In the genomic region with DNA sequence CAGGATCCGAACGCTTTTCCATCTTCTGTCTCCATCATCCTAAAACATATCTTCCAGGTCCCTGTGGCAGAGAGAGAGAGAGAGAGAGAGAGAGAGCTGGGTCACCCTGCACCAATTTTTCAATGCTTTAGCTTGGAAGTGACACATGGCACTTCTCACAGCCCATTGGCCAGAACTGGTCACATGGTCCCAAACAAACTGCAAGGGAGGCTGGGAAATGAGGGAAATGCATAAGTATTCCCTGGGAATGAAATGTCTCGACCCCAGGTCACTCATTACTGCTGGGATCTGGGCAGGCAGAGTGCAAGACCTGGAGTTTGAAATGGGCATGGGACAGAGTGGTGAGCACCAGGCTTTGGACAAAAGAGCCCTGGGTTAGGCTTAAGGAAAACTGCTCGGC, we compare ENCODE assay signal across 4 cellular contexts.
A peak's percentile ranks its signal among the peaks of the same experiment; 100 is the strongest.
TF ChIP-seq lines count a peak whose summit lies in the region.

No MANE protein-coding gene starts in this region.

TF ChIP-seq in SK-N-SH, 30 proteins besides CTCF, POLR2A, EP300 and RAD21:
- TF ChIP-seq NFIC (IDR thresholded peaks at IDR 0.05; ENCODE audit: borderline replicate concordance) = no peak
- TF ChIP-seq JUND (IDR thresholded peaks at IDR 0.05) = no peak
- no peak for TF ChIP-seq TCF12 (IDR thresholded peaks at IDR 0.05)
- TF ChIP-seq, protein P1, sequence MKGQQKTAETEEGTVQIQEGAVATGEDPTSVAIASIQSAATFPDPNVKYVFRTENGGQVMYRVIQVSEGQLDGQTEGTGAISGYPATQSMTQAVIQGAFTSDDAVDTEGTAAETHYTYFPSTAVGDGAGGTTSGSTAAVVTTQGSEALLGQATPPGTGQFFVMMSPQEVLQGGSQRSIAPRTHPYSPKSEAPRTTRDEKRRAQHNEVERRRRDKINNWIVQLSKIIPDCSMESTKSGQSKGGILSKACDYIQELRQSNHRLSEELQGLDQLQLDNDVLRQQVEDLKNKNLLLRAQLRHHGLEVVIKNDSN (IDR thresholded peaks at IDR 0.05; ENCODE audit: borderline replicate concordance, low read depth) = peak; percentile 73; the same call in 1 of the 2 replicates

TF ChIP-seq in SK-N-SH treated with all-trans-retinoic acid at 6 μM for 48 hours, 23 proteins besides CTCF, POLR2A, EP300 and RAD21:
- TF ChIP-seq CSDC2 (CRISPR knock-in tag; IDR thresholded peaks at IDR 0.05) = no peak
- TF ChIP-seq PPARA (CRISPR knock-in tag; IDR thresholded peaks at IDR 0.05; ENCODE audit: borderline replicate concordance) = no peak
- TF ChIP-seq GLIS3 (CRISPR knock-in tag; IDR thresholded peaks at IDR 0.05) = no peak
- no peak for TF ChIP-seq ZNF565 (CRISPR knock-in tag; conservative IDR thresholded peaks at IDR 0.05; ENCODE audit: low read depth)
- TF ChIP-seq, protein P2, sequence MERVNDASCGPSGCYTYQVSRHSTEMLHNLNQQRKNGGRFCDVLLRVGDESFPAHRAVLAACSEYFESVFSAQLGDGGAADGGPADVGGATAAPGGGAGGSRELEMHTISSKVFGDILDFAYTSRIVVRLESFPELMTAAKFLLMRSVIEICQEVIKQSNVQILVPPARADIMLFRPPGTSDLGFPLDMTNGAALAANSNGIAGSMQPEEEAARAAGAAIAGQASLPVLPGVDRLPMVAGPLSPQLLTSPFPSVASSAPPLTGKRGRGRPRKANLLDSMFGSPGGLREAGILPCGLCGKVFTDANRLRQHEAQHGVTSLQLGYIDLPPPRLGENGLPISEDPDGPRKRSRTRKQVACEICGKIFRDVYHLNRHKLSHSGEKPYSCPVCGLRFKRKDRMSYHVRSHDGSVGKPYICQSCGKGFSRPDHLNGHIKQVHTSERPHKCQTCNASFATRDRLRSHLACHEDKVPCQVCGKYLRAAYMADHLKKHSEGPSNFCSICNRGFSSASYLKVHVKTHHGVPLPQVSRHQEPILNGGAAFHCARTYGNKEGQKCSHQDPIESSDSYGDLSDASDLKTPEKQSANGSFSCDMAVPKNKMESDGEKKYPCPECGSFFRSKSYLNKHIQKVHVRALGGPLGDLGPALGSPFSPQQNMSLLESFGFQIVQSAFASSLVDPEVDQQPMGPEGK (CRISPR knock-in tag; IDR thresholded peaks at IDR 0.05; ENCODE audit: borderline replicate concordance) = no peak
- no peak for TF ChIP-seq RARB (CRISPR knock-in tag; IDR thresholded peaks at IDR 0.05)
- no peak for TF ChIP-seq ZFP30 (CRISPR knock-in tag; IDR thresholded peaks at IDR 0.05)
- TF ChIP-seq ESRRG (CRISPR knock-in tag; IDR thresholded peaks at IDR 0.05) = no peak
- TF ChIP-seq ZFP3 (CRISPR knock-in tag; IDR thresholded peaks at IDR 0.05) = no peak
- no peak for TF ChIP-seq SNAI2 (CRISPR knock-in tag; IDR thresholded peaks at IDR 0.05)

TF ChIP-seq in IMR-90, 13 proteins besides CTCF, POLR2A, EP300 and RAD21:
- TF ChIP-seq, protein P3, sequence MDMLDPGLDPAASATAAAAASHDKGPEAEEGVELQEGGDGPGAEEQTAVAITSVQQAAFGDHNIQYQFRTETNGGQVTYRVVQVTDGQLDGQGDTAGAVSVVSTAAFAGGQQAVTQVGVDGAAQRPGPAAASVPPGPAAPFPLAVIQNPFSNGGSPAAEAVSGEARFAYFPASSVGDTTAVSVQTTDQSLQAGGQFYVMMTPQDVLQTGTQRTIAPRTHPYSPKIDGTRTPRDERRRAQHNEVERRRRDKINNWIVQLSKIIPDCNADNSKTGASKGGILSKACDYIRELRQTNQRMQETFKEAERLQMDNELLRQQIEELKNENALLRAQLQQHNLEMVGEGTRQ (IDR thresholded peaks at IDR 0.05; ENCODE audit: low read depth, low read length) = peak; percentile 74
- no peak for TF ChIP-seq MXI1 (IDR thresholded peaks at IDR 0.05; ENCODE audit: borderline replicate concordance, low read depth, low read length)

TF ChIP-seq in GM12878, 131 proteins besides CTCF, POLR2A, EP300 and RAD21:
- TF ChIP-seq, protein P1 (IDR thresholded peaks at IDR 0.05; ENCODE audit: borderline replicate concordance, extremely low read length, insufficient read depth, low read depth, low read length) = peak; percentile 42
- no peak for TF ChIP-seq RELA (IDR thresholded peaks at IDR 0.05; ENCODE audit: borderline replicate concordance, partially characterized antibody)
